ENCODE assay signal across 32 cellular contexts in the genomic region with DNA sequence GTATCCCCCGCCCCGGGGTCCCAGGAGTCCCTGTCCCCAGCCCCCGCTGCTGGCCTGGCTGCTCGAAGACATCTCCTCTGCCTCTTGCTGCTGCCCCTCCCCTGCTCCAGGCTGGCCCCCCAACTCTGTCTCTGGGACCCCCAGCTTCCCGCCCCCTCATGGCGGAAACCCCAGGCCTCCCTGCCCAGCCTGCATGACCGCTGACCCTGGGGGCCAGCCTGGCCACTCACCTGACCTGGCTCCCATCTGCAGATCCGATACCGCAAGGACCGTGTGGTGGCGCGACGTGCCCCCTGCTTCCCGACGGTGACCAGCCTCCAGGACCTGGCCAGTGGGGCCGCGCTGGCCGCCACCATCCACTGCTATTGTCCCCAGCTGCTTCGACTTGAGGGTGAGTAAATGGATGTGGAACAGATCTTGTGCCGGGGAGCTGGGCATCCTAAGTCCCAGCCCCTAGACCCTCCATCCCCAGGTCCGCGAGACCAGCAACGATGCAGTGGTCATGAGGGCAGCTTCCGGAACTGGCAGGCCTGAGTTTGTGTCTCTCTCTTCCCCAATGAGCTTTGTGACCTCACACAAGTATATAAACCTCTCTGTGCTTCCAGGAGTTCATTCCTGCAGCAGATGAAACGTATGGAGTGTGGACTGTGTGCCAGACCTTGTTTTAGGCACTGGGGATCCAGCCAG. TPM values are rescaled to one million over a fixed set of nuclear protein-coding genes. Genes with fewer than 3 reads are reported as not detected.
"Had no signal": no experiment of that assay in that cellular context is flagged by ENCODE, and none has a peak within 500 bp of the region (broad histone marks: within the 10 kb centered on the region; RNA-seq: fewer than 3 reads in every experiment).

No MANE protein-coding gene starts in this region.

- DNase-seq: dorsolateral prefrontal cortex; effector CD4-positive, alpha-beta T cell; foreskin fibroblast; gastrocnemius medialis; heart left ventricle; left cardiac atrium; left lung; mesenchymal stem cell; mucosa of descending colon; naive B cell; psoas muscle; right cardiac atrium; spleen; stimulated activated CD4-positive, alpha-beta T cell treated with anti-CD3 and anti-CD28 coated beads, Interleukin-4, amount 100 ng/mL, for 4 hours; uterus had no signal

- H3K27me3 ChIP-seq: dorsolateral prefrontal cortex, hepatocyte, upper lobe of left lung, uterus had no signal

- H3K4me3 ChIP-seq: dorsolateral prefrontal cortex, gastrocnemius medialis, heart left ventricle, hepatocyte, left lung, mucosa of descending colon, psoas muscle, skin epidermis, spleen, thoracic aorta, tibial nerve, upper lobe of left lung, uterus had no signal

- H3K4me1 Mint-ChIP-seq: mesothelial cell of epicardium, neural crest cell had no signal

- H3K4me1 ChIP-seq: gastrocnemius medialis, heart left ventricle, left lung, psoas muscle, spleen, tibial nerve, uterus had no signal

- H3K4me3 Mint-ChIP-seq: mesothelial cell of epicardium; naive B cell; natural killer cell treated with Interleukin-12 subunit alpha and Interleukin-12 subunit beta and Interleukin-15 and Interleukin-18, amount 100 ng/mL, for 72 hours; neural crest cell; stimulated activated memory B cell treated with anti-CD40 and anti-IgM and Interleukin-4, amounts not matched to agents 10 μg/mL and 1 μg/mL and 100 μg/mL, for 72 hours; stimulated activated naive CD8-positive, alpha-beta T cell treated with anti-CD3 and anti-CD28 coated beads, Interleukin-15, Interleukin-2, amounts not matched to agents 100 ng/mL and 50 ng/mL, for 24 hours had no signal

- H3K27ac Mint-ChIP-seq: mesothelial cell of epicardium; naive B cell; natural killer cell treated with Interleukin-12 subunit alpha and Interleukin-12 subunit beta and Interleukin-15 and Interleukin-18, amount 100 ng/mL, for 72 hours; stimulated activated memory B cell treated with anti-CD40 and anti-IgM and Interleukin-4, amounts not matched to agents 10 μg/mL and 1 μg/mL and 100 μg/mL, for 72 hours; stimulated activated naive CD8-positive, alpha-beta T cell treated with anti-CD3 and anti-CD28 coated beads, Interleukin-15, Interleukin-2, amounts not matched to agents 100 ng/mL and 50 ng/mL, for 24 hours had no signal

- H3K9me3 ChIP-seq: gastrocnemius medialis, heart left ventricle, left lung, mucosa of descending colon, psoas muscle, spleen, thoracic aorta, tibial nerve, upper lobe of left lung, uterus had no signal

- H3K36me3 ChIP-seq: gastrocnemius medialis, heart left ventricle, spleen, thoracic aorta, tibial nerve, uterus had no signal

- H3K36me3 Mint-ChIP-seq: naive B cell; natural killer cell treated with Interleukin-12 subunit alpha and Interleukin-12 subunit beta and Interleukin-15 and Interleukin-18, amount 100 ng/mL, for 72 hours had no signal

- ATAC-seq: esophagus mucosa; gastrocnemius medialis; heart left ventricle; left cardiac atrium; left lung; mucosa of descending colon; natural killer cell treated with Interleukin-12 subunit alpha and Interleukin-12 subunit beta and Interleukin-15 and Interleukin-18, amount 100 ng/mL, for 72 hours; psoas muscle; right cardiac atrium; stimulated activated memory B cell treated with anti-CD40 and anti-IgM and Interleukin-4, amounts not matched to agents 10 μg/mL and 1 μg/mL and 100 μg/mL, for 72 hours had no signal

- H3K27ac ChIP-seq: dorsolateral prefrontal cortex, epithelial cell of prostate, gastrocnemius medialis, heart left ventricle, hepatocyte, left lung, psoas muscle, skin epidermis, spleen, thoracic aorta, tibial nerve, upper lobe of left lung, uterus had no signal

- FAIRE-seq: colon, islet of Langerhans had no signal

- H3K9me3 Mint-ChIP-seq: mesothelial cell of epicardium; natural killer cell treated with Interleukin-12 subunit alpha and Interleukin-12 subunit beta and Interleukin-15 and Interleukin-18, amount 100 ng/mL, for 72 hours; neural crest cell; stimulated activated naive CD8-positive, alpha-beta T cell treated with anti-CD3 and anti-CD28 coated beads, Interleukin-15, Interleukin-2, amounts not matched to agents 100 ng/mL and 50 ng/mL, for 24 hours had no signal

- H2AFZ ChIP-seq: hepatocyte had no signal

- H3K4me2 ChIP-seq: hepatocyte had no signal

- H3K27me3 Mint-ChIP-seq: stimulated activated naive CD8-positive, alpha-beta T cell treated with anti-CD3 and anti-CD28 coated beads, Interleukin-15, Interleukin-2, amounts not matched to agents 100 ng/mL and 50 ng/mL, for 24 hours had no signal

RNA-seq across cellular contexts. Expression of a gene that starts 12.4 kb away (rescaled TPM):
- total RNA-seq: tibial nerve had no signal

RNA-seq across cellular contexts. Expression of a gene that starts 25.5 kb away (rescaled TPM):
- total RNA-seq: esophagus mucosa, gastrocnemius medialis, hepatocyte, kidney epithelial cell, left cardiac atrium, lung microvascular endothelial cell, neural crest cell, osteocyte, psoas muscle, right cardiac atrium, thoracic aorta, tibial nerve, uterus had no signal
